In the genomic region with DNA sequence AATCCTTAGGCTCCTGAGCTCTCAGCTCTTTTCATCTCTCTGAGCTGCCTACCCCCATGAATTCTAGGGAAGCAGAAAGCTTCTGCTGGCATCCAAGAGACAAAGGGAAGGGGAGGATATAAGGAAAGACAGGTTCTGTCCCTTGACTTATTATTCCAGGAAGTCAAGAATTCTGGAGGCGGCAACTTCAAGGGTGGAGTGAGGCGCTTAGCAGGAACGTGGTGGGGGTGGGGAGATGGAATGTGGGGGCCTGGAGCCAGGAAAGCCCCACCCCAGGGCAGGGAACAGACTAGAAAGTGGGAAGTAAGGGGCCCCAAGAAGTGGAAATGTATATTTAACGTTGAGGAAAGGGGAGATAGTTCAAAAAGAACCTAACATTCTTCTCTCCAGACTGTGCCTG, we compare ENCODE assay signal across 11 cellular contexts. TPM values are rescaled to one million over a fixed set of nuclear protein-coding genes. Genes with fewer than 3 reads are reported as not detected.
DNase-seq lines count a peak whose midpoint lies in the region; ATAC-seq and TF ChIP-seq lines count a peak whose summit lies in the region.
"Had no signal": no experiment of that assay in that cellular context is flagged by ENCODE, and none has a peak within 500 bp of the region (broad histone marks: within the 10 kb centered on the region; RNA-seq: fewer than 3 reads in every experiment).

No MANE protein-coding gene starts in this region.

- H3K4me3 Mint-ChIP-seq in activated naive CD4-positive, alpha-beta T cell treated with anti-CD3 and anti-CD28 coated beads for 36 hours = peak overlapping the region; percentile 92

- no peaks in the 10 kb centered on the region for H3K27me3 Mint-ChIP-seq in activated naive CD4-positive, alpha-beta T cell treated with anti-CD3 and anti-CD28 coated beads for 36 hours (ENCODE audit: low read depth)

- no peaks in the 10 kb centered on the region for H3K9me3 ChIP-seq in adipocyte (ENCODE audit: control insufficient read depth, low read length)
- H3K9me3 ChIP-seq in lung (ENCODE audit: control insufficient read depth in 2 of 2, insufficient read depth in 1 of 2, low read length in 1 of 2) = no peaks in the 10 kb centered on the region
- H3K9me3 ChIP-seq in tibial nerve = no peaks in the 10 kb centered on the region
- H3K9me3 ChIP-seq: uterus had no signal

- intact Hi-C loops in activated naive CD4-positive, alpha-beta T cell treated with anti-CD3 and anti-CD28 coated beads for 36 hours (cut with micrococcal nuclease) = loop anchor here (2.0 to 5.0 kb wide), 3 partner anchors 429 to 647 kb away; partner anchors contain the start of genes MYG1, PFDN5 and SPRYD3

- peaks cover 43% of the 10 kb centered on the region for H3K36me3 ChIP-seq in adipocyte (ENCODE audit: control insufficient read depth, insufficient read depth, low read length, severe bottlenecking)
- peaks cover 12 to 29% of the 10 kb centered on the region in 2 donors for H3K36me3 ChIP-seq in lung (ENCODE audit: control insufficient read depth in 2 of 2, insufficient read depth in 2 of 2, low read length in 2 of 2)
- peaks cover 0 to 45% (median 15%) of the 10 kb centered on the region in 3 donors for H3K36me3 ChIP-seq in tibial nerve
- H3K36me3 ChIP-seq: uterus had no signal

- TF ChIP-seq EP300 in tibial nerve (IDR thresholded peaks at IDR 0.05) = no peak

- no peak for ATAC-seq in lung (ENCODE audit: insufficient read depth, low FRiP score)

- no peak for TF ChIP-seq POLR2A in tibial nerve (IDR thresholded peaks at IDR 0.05)

- H3K27me3 ChIP-seq in adipocyte (replicated peaks; ENCODE audit: control insufficient read depth, insufficient read depth, low read length) (no peaks in the 10 kb centered on the region), lung (ENCODE audit: control insufficient read depth, insufficient read depth) (no peaks in the 10 kb centered on the region), tibial nerve (no peaks in the 10 kb centered on the region)
- H3K27me3 ChIP-seq: uterus had no signal

- H3K4me3 ChIP-seq in adipocyte (ENCODE audit: low read length) = peak overlapping the region; percentile 94
- no peak overlapping the region for H3K4me3 ChIP-seq in lung
- peak overlapping the region in 3 of 4 donors; percentile 71 to 84 (median 73) for H3K4me3 ChIP-seq in tibial nerve

- no peaks in the 10 kb centered on the region for H3K36me3 Mint-ChIP-seq in activated naive CD4-positive, alpha-beta T cell treated with anti-CD3 and anti-CD28 coated beads for 36 hours (ENCODE audit: low read depth)

- no peak overlapping the region for H3K27ac Mint-ChIP-seq in activated naive CD4-positive, alpha-beta T cell treated with anti-CD3 and anti-CD28 coated beads for 36 hours

- CTCF ChIA-PET in activated naive CD4-positive, alpha-beta T cell treated with anti-CD3 and anti-CD28 coated beads for 36 hours (lab: Charles Lee) = interaction anchor here (0.9 to 13.6 kb wide), 2 partner anchors 14 to 19 kb away, joined by 3 to 231 read pairs; no protein-coding TSS in a partner anchor

- no peak for TF ChIP-seq CTCF in lung (IDR thresholded peaks at IDR 0.05; ENCODE audit: control extremely low read depth, extremely low read depth)
- TF ChIP-seq CTCF in tibial nerve (IDR thresholded peaks at IDR 0.05) = no peak

- no peak for DNase-seq in activated naive CD4-positive, alpha-beta T cell treated with anti-CD3 and anti-CD28 coated beads for 36 hours
- DNase-seq in activated naive CD4-positive, alpha-beta T cell treated with anti-CD3 and anti-CD28 coated beads, Interleukin-2, amount 50 U/mL, for 16 hours = no peak
- DNase-seq in adipocyte (ENCODE audit: low read depth) = peak; percentile 36
- DNase-seq in lung (ENCODE audit: low spot score) = no peak
- no peak for DNase-seq in tibial nerve (ENCODE audit: low spot score in 2 of 2)
- DNase-seq in HCEC 1CT = no peak
- no peak for DNase-seq in stimulated activated CD4-positive, alpha-beta T cell treated with anti-CD3 and anti-CD28 coated beads, Interleukin-2, amount 100 ng/mL, for 24 hours
- no peak for DNase-seq in superior temporal gyrus (ENCODE audit: extremely low spot score)
- DNase-seq: DMS153, uterus had no signal

- H3K27ac ChIP-seq in lung (ENCODE audit: low read depth in 1 of 2, low read length in 1 of 2) (peak overlapping the region; percentile 9 to 11), tibial nerve (peak overlapping the region in 1 of 4 donors; percentile 92)
- H3K27ac ChIP-seq: uterus had no signal

- no peaks in the 10 kb centered on the region for H3K9me3 Mint-ChIP-seq in activated naive CD4-positive, alpha-beta T cell treated with anti-CD3 and anti-CD28 coated beads for 36 hours

- 26 to 45% methylated on average over 4 of the region's 4 CpGs for WGBS in lung, 2 donors
- WGBS in tibial nerve, 2 donors = 16 to 27% methylated on average over 4 of the region's 4 CpGs

- peak overlapping the region; percentile 93 for H3K9ac ChIP-seq in adipocyte (ENCODE audit: low read length)

- H3K4me1 ChIP-seq in adipocyte (ENCODE audit: control insufficient read depth, insufficient read depth, low read length) = peaks cover 38% of the 10 kb centered on the region
- peaks cover 6 to 7% of the 10 kb centered on the region in 2 donors for H3K4me1 ChIP-seq in lung (ENCODE audit: control insufficient read depth in 2 of 2, insufficient read depth in 2 of 2, low read length in 2 of 2)
- peaks cover 0 to 24% (median 18%) of the 10 kb centered on the region in 4 donors for H3K4me1 ChIP-seq in tibial nerve
- H3K4me1 ChIP-seq: uterus had no signal

- peaks cover 16% of the 10 kb centered on the region for H3K4me1 Mint-ChIP-seq in activated naive CD4-positive, alpha-beta T cell treated with anti-CD3 and anti-CD28 coated beads for 36 hours (ENCODE audit: low read depth)

RNA-seq across cellular contexts. Expression of gene CALCOCO1, which starts 1.4 kb away (rescaled TPM):
- total RNA-seq in activated naive CD4-positive, alpha-beta T cell treated with anti-CD3 and anti-CD28 coated beads for 36 hours = 1 to 10 TPM; 8.1 to 8.3 TPM
- 100 to 1,000 TPM in 1 of 2 donors, 10 to 100 TPM in 1; 80.4 to 223 TPM for total RNA-seq in lung
- polyA plus RNA-seq in lung = 10 to 100 TPM; 65.5 to 71.4 TPM
- total RNA-seq in tibial nerve = 100 to 1,000 TPM; 226 to 383 (median 285) TPM

RNA-seq across cellular contexts. Expression of gene CISTR, which starts 26.0 kb away (rescaled TPM):
- not detected for total RNA-seq in activated naive CD4-positive, alpha-beta T cell treated with anti-CD3 and anti-CD28 coated beads for 36 hours
- total RNA-seq in lung (not detected), tibial nerve (not detected)
- polyA plus RNA-seq in lung = not detected
- total RNA-seq: omental fat pad, uterus had no signal

RNA-seq across cellular contexts. Expression of gene ATP5MC2, which starts 49.9 kb away (rescaled TPM):
- total RNA-seq in activated naive CD4-positive, alpha-beta T cell treated with anti-CD3 and anti-CD28 coated beads for 36 hours = 100 to 1,000 TPM; 443 to 466 TPM
- 100 to 1,000 TPM; 143 to 274 TPM for total RNA-seq in lung
- polyA plus RNA-seq in lung = 100 to 1,000 TPM; 366 to 582 TPM
- 100 to 1,000 TPM; 191 to 223 (median 208) TPM for total RNA-seq in tibial nerve

Comparison
In these comparisons a context has a peak if more than half of its experiments do, and no peak if none do; other contexts are left out.
1. RNA of gene CALCOCO1, which starts 1.4 kb away (total RNA-seq): 226 to 383 TPM in tibial nerve and 80.4 to 223 TPM in lung; 8.1 to 8.3 TPM in activated naive CD4-positive, alpha-beta T cell treated with anti-CD3 and anti-CD28 coated beads for 36 hours; every median in the first group is over 4 times any median in the second.